Comparison of ENCODE assay signal across 8 cellular contexts in the genomic region with DNA sequence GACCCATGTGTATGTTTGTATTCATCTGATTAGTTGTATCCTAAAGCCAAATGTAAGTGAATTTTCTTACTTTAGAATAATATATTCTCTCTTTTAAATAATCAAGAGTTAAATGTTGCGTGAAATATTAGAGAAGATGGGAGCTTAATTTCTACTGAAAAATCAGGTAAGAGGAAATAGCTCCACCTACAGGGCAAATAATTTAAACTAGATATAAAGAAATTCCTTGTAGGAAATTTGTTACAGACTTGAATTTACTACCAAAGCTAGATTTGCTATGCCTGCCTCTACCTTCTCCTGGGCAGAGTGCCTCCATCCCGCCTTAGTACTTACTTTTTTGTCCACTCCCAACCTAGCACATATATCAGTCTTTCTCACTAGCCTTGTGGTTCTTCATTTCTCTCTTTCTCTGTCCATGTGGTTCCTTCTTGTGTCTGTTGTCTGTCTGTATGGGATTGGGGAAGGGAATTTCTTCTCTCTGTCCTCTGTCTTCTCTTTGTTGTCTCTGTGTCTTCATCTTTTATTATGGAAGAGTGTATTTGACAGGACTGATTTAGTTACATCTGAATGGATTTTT. TPM values are rescaled to one million over a fixed set of nuclear protein-coding genes. Genes with fewer than 3 reads are reported as not detected.
A peak's percentile ranks its signal among the peaks of the same experiment; 100 is the strongest.
DNase-seq lines count a peak whose midpoint lies in the region; ATAC-seq and TF ChIP-seq lines count a peak whose summit lies in the region.

No MANE protein-coding gene starts in this region.

- no peak overlapping the region for H3K9ac ChIP-seq in OCI-LY1 (ENCODE audit: low read length)

- no peaks in the 10 kb centered on the region for H3F3A ChIP-seq in OCI-LY1 (ENCODE audit: insufficient read depth, low read length)

- H3K9me2 ChIP-seq in OCI-LY1 (ENCODE audit: low read depth, low read length) = no peaks in the 10 kb centered on the region

- H2AFZ ChIP-seq in OCI-LY1 (ENCODE audit: low read length) = no peak overlapping the region

- ATAC-seq in stimulated activated effector memory CD8-positive, alpha-beta T cell treated with anti-CD3 and anti-CD28 coated beads, Interleukin-12 subunit alpha, Interleukin-12 subunit beta, amount 100 ng/mL, for 72 hours = no peak
- no peak for ATAC-seq in HG03469 (IDR thresholded peaks at IDR 0.05; ENCODE audit: unreplicated experiment)

- POLR2A ChIA-PET in BJ (lab: Charles Lee) = no interaction called here

- no peaks in the 10 kb centered on the region for H3K9me3 ChIP-seq in OCI-LY1 (ENCODE audit: low read length)

- no peaks in the 10 kb centered on the region for H3K27me3 Mint-ChIP-seq in endothelial cell (ENCODE audit: unreplicated experiment)
- no peaks in the 10 kb centered on the region for H3K27me3 Mint-ChIP-seq in osteocyte (ENCODE audit: unreplicated experiment)

- no peak overlapping the region for H3K4me2 ChIP-seq in OCI-LY1 (ENCODE audit: low read length)

- DNase-seq in BJ (ENCODE audit: low read depth) (no peak), HCEC 1CT (peak; percentile 61), endothelial cell (ENCODE audit: low spot score) (no peak), osteocyte (ENCODE audit: extremely low spot score, unreplicated experiment) (no peak), ecto neural progenitor cell (ENCODE audit: low spot score) (no peak)
- no peak for DNase-seq in stimulated activated effector memory CD8-positive, alpha-beta T cell treated with anti-CD3 and anti-CD28 coated beads, Interleukin-12 subunit alpha, Interleukin-12 subunit beta, amount 100 ng/mL, for 72 hours (ENCODE audit: low spot score in 2 of 2)

- H3K27ac Mint-ChIP-seq in endothelial cell (ENCODE audit: unreplicated experiment) (no peak overlapping the region), osteocyte (ENCODE audit: unreplicated experiment) (no peak overlapping the region)
- no peak overlapping the region for H3K27ac Mint-ChIP-seq in stimulated activated effector memory CD8-positive, alpha-beta T cell treated with anti-CD3 and anti-CD28 coated beads, Interleukin-12 subunit alpha, Interleukin-12 subunit beta, amount 100 ng/mL, for 72 hours

- no peak overlapping the region for H3K4me3 ChIP-seq in BJ (ENCODE audit: low read depth, low read length)
- H3K4me3 ChIP-seq in OCI-LY1 (ENCODE audit: low read depth, low read length, poor library complexity, severe bottlenecking) = no peak overlapping the region

- H3K9me3 Mint-ChIP-seq in endothelial cell (ENCODE audit: unreplicated experiment) = no peaks in the 10 kb centered on the region
- H3K9me3 Mint-ChIP-seq in osteocyte (ENCODE audit: unreplicated experiment) = no peaks in the 10 kb centered on the region
- no peaks in the 10 kb centered on the region for H3K9me3 Mint-ChIP-seq in stimulated activated effector memory CD8-positive, alpha-beta T cell treated with anti-CD3 and anti-CD28 coated beads, Interleukin-12 subunit alpha, Interleukin-12 subunit beta, amount 100 ng/mL, for 72 hours

- peak; percentile 37 for TF ChIP-seq CTCF in BJ (IDR thresholded peaks at IDR 0.05; ENCODE audit: insufficient read depth, low read depth, low read length)
- TF ChIP-seq CTCF in OCI-LY1 (IDR thresholded peaks at IDR 0.05; ENCODE audit: low read length) = peak; percentile 51
- TF ChIP-seq CTCF in endothelial cell (IDR thresholded peaks at IDR 0.05; ENCODE audit: unreplicated experiment) = peak; percentile 78
- TF ChIP-seq CTCF in osteocyte (IDR thresholded peaks at IDR 0.05) = peak; percentile 68

- H3K27me3 ChIP-seq in BJ (ENCODE audit: control insufficient read depth, insufficient read depth, low read length) = no peaks in the 10 kb centered on the region
- H3K27me3 ChIP-seq in OCI-LY1 (ENCODE audit: insufficient read depth, low read length) = no peaks in the 10 kb centered on the region

- no peaks in the 10 kb centered on the region for H3K4me1 ChIP-seq in OCI-LY1 (ENCODE audit: insufficient read depth, low read length, severe bottlenecking)

- H3K36me3 ChIP-seq in BJ (ENCODE audit: control insufficient read depth, insufficient read depth, low read length) (no peaks in the 10 kb centered on the region; the same call in 1 of the 2 replicates), OCI-LY1 (ENCODE audit: insufficient read depth, low read length) (no peaks in the 10 kb centered on the region)

- H3K27ac ChIP-seq in OCI-LY1 (ENCODE audit: low read depth, low read length, poor library complexity, severe bottlenecking) = no peak overlapping the region

- H3K79me2 ChIP-seq in OCI-LY1 (ENCODE audit: insufficient read depth, low read length) = no peaks in the 10 kb centered on the region

- H3K36me3 Mint-ChIP-seq in endothelial cell (ENCODE audit: low read depth, unreplicated experiment) (no peaks in the 10 kb centered on the region), osteocyte (ENCODE audit: unreplicated experiment) (peaks cover 3% of the 10 kb centered on the region)
- no peaks in the 10 kb centered on the region for H3K36me3 Mint-ChIP-seq in stimulated activated effector memory CD8-positive, alpha-beta T cell treated with anti-CD3 and anti-CD28 coated beads, Interleukin-12 subunit alpha, Interleukin-12 subunit beta, amount 100 ng/mL, for 72 hours

- no peaks in the 10 kb centered on the region for H4K20me1 ChIP-seq in OCI-LY1 (ENCODE audit: insufficient read depth, low read length)

- CTCF ChIA-PET in BJ (lab: Yijun Ruan, JAX) = interaction anchor here (0.6 to 3.4 kb wide), 24 partner anchors 9 to 926 kb away, joined by 3 to 84 read pairs (median 4); no protein-coding TSS in a partner anchor

- H3K4me1 Mint-ChIP-seq in endothelial cell (ENCODE audit: unreplicated experiment) (no peaks in the 10 kb centered on the region), osteocyte (ENCODE audit: unreplicated experiment) (no peaks in the 10 kb centered on the region)
- no peaks in the 10 kb centered on the region for H3K4me1 Mint-ChIP-seq in stimulated activated effector memory CD8-positive, alpha-beta T cell treated with anti-CD3 and anti-CD28 coated beads, Interleukin-12 subunit alpha, Interleukin-12 subunit beta, amount 100 ng/mL, for 72 hours

- H3K4me3 Mint-ChIP-seq in endothelial cell (ENCODE audit: unreplicated experiment) = no peak overlapping the region
- H3K4me3 Mint-ChIP-seq in osteocyte (ENCODE audit: unreplicated experiment) = no peak overlapping the region
- no peak overlapping the region for H3K4me3 Mint-ChIP-seq in stimulated activated effector memory CD8-positive, alpha-beta T cell treated with anti-CD3 and anti-CD28 coated beads, Interleukin-12 subunit alpha, Interleukin-12 subunit beta, amount 100 ng/mL, for 72 hours

RNA-seq across cellular contexts. Expression of gene PALS1, which starts 44.7 kb away (rescaled TPM):
- 9.3 and 17.5 TPM in 2 replicates for polyA plus RNA-seq in BJ (2011; rRNA removed)
- polyA minus RNA-seq in BJ (2011; rRNA and poly(A)+ RNA removed) = 13.0 and 13.8 TPM in 2 replicates
- total RNA-seq in endothelial cell (ENCODE audit: unreplicated experiment) = 19.9 TPM
- 11.5 and 12.4 TPM in 2 replicates for total RNA-seq in osteocyte
